1 cellular context compared by ENCODE assay signal in genomic region chr17:4565209-4566141, GRCh38.
TF ChIP-seq lines count a peak whose summit lies in the region.

No MANE protein-coding gene starts in this region.

TF ChIP-seq in GM12878, 131 proteins besides CTCF, POLR2A, EP300 and RAD21:
- TF ChIP-seq ZNF687 (IDR thresholded peaks at IDR 0.05) (no peak), TBL1XR1 (IDR thresholded peaks at IDR 0.05; ENCODE audit: low read depth, low read length) (no peak), EED (IDR thresholded peaks at IDR 0.05; ENCODE audit: low read depth) (peak; percentile 55; the same call in 1 of the 2 replicates), NBN (IDR thresholded peaks at IDR 0.05) (no peak), MAX (IDR thresholded peaks at IDR 0.05; ENCODE audit: low read depth, low read length) (no peak; the same call in 1 of the 2 replicates), ZBED1 (IDR thresholded peaks at IDR 0.05; ENCODE audit: borderline replicate concordance) (no peak), PAX5 (IDR thresholded peaks at IDR 0.05; ENCODE audit: borderline replicate concordance, low read depth, low read length) (no peak), ZNF207 (IDR thresholded peaks at IDR 0.05; ENCODE audit: borderline replicate concordance) (0 out of 2 replicates have a peak, but pooled peaks have one; percentile 29), ZBTB33 (IDR thresholded peaks at IDR 0.05) (no peak), HDGF (IDR thresholded peaks at IDR 0.05) (no peak), RBBP5 (conservative IDR thresholded peaks at IDR 0.05) (no peak), SIX5 (IDR thresholded peaks at IDR 0.05; ENCODE audit: low read depth, low read length, severe bottlenecking) (no peak), YY1 (IDR thresholded peaks at IDR 0.05; ENCODE audit: low read depth, low read length) (0 out of 2 replicates have a peak, but pooled peaks have one; percentile 41), RB1 (IDR thresholded peaks at IDR 0.05; ENCODE audit: borderline replicate concordance) (peak; percentile 94; the same call in 1 of the 2 replicates), MXI1 (IDR thresholded peaks at IDR 0.05; ENCODE audit: low read depth, low read length) (no peak), ZZZ3 (IDR thresholded peaks at IDR 0.05; ENCODE audit: control insufficient read depth, insufficient read length, low read depth) (no peak), HCFC1 (IDR thresholded peaks at IDR 0.05; ENCODE audit: low read length) (no peak), IKZF2 (IDR thresholded peaks at IDR 0.05) (peak in 1 of 2 experiments; percentile 29; a peak in 1 of 4 replicates), CREM (IDR thresholded peaks at IDR 0.05; ENCODE audit: low read depth) (no peak), E2F8 (IDR thresholded peaks at IDR 0.05; ENCODE audit: low read depth, partially characterized antibody) (no peak), SMC3 (IDR thresholded peaks at IDR 0.05; ENCODE audit: borderline replicate concordance, low read length) (peak; percentile 47; the same call in 1 of the 2 replicates), IKZF1 (conservative IDR thresholded peaks at IDR 0.05) (0 out of 2 replicates have a peak, but pooled peaks have one; percentile 28), BCL3 (IDR thresholded peaks at IDR 0.05; ENCODE audit: borderline replicate concordance, insufficient read depth, low read depth, low read length, poor library complexity, severe bottlenecking) (no peak), USF1 (IDR thresholded peaks at IDR 0.05; ENCODE audit: borderline replicate concordance, extremely low read length, insufficient read depth, low read depth, low read length) (no peak), CHD4 (IDR thresholded peaks at IDR 0.05) (no peak), ESRRA (IDR thresholded peaks at IDR 0.05; ENCODE audit: low read length) (no peak), USF2 (IDR thresholded peaks at IDR 0.05; ENCODE audit: borderline replicate concordance, low read depth, low read length) (no peak), CBFB (IDR thresholded peaks at IDR 0.05; ENCODE audit: low read depth) (no peak), E2F4 (IDR thresholded peaks at IDR 0.05; ENCODE audit: low read depth, low read length) (0 out of 2 replicates have a peak, but pooled peaks have one; percentile 40)
